In genomic region chr3:40615916-40616315, GRCh38 we compare ENCODE assay signal across 13 cellular contexts.
DNase-seq lines count a peak whose midpoint lies in the region; ATAC-seq and TF ChIP-seq lines count a peak whose summit lies in the region.
"Had no signal": no experiment of that assay in that cellular context is flagged by ENCODE, and none has a peak within 500 bp of the region (broad histone marks: within the 10 kb centered on the region; RNA-seq: fewer than 3 reads in every experiment).

No MANE protein-coding gene starts in this region.

- H3K4me1 Mint-ChIP-seq in progenitor cell of endocrine pancreas (ENCODE audit: low read depth) = peaks cover 13% of the 10 kb centered on the region
- H3K4me1 Mint-ChIP-seq: activated naive CD8-positive, alpha-beta T cell treated with anti-CD3 and anti-CD28 coated beads, Interleukin-2, amount 10 ng/mL, durations not matched to agents 7 days and 5 days had no signal

- peaks cover 60% of the 10 kb centered on the region for H3K27me3 Mint-ChIP-seq in progenitor cell of endocrine pancreas

- 59 to 67% methylated on average over 8 of the region's 8 CpGs for WGBS in heart right ventricle, 2 donors

- H3K4me2 ChIP-seq in Karpas-422 (ENCODE audit: low read depth, low read length, poor library complexity, severe bottlenecking) = no peak overlapping the region

- TF ChIP-seq CTCF in heart right ventricle (IDR thresholded peaks at IDR 0.05) = no peak
- TF ChIP-seq CTCF in progenitor cell of endocrine pancreas (IDR thresholded peaks at IDR 0.05; ENCODE audit: unreplicated experiment) = no peak

- H2AFZ ChIP-seq in Karpas-422 (ENCODE audit: low read length) = no peak overlapping the region

- H3K9me3 Mint-ChIP-seq in progenitor cell of endocrine pancreas (ENCODE audit: low read depth) = no peaks in the 10 kb centered on the region
- H3K9me3 Mint-ChIP-seq: activated naive CD8-positive, alpha-beta T cell treated with anti-CD3 and anti-CD28 coated beads, Interleukin-2, amount 10 ng/mL, durations not matched to agents 7 days and 5 days had no signal

- no peaks in the 10 kb centered on the region for H4K20me1 ChIP-seq in Karpas-422 (ENCODE audit: insufficient read depth, low read depth, low read length)

- H3K9ac ChIP-seq in Karpas-422 (ENCODE audit: low read length) = no peak overlapping the region

- H3K27me3 ChIP-seq in heart right ventricle (peaks cover 0 to 27% (median 17%) of the 10 kb centered on the region in 7 donors), Karpas-422 (ENCODE audit: low read length) (no peaks in the 10 kb centered on the region)

- H3K4me3 Mint-ChIP-seq in progenitor cell of endocrine pancreas (ENCODE audit: low read depth) = peak overlapping the region; percentile 60
- H3K4me3 Mint-ChIP-seq: activated naive CD8-positive, alpha-beta T cell treated with anti-CD3 and anti-CD28 coated beads, Interleukin-2, amount 10 ng/mL, durations not matched to agents 7 days and 5 days had no signal

- no peak overlapping the region for H3K27ac Mint-ChIP-seq in progenitor cell of endocrine pancreas
- H3K27ac Mint-ChIP-seq: activated naive CD8-positive, alpha-beta T cell treated with anti-CD3 and anti-CD28 coated beads, Interleukin-2, amount 10 ng/mL, durations not matched to agents 7 days and 5 days had no signal

- H3K36me3 ChIP-seq in heart right ventricle (no peaks in the 10 kb centered on the region), Karpas-422 (ENCODE audit: insufficient read depth, low read length) (no peaks in the 10 kb centered on the region)

- H3K4me3 ChIP-seq in heart right ventricle (peak overlapping the region in 9 of 10 donors; percentile 4 to 43 (median 35)), Karpas-422 (ENCODE audit: low read length) (no peak overlapping the region)

- no peaks in the 10 kb centered on the region for H3K36me3 Mint-ChIP-seq in progenitor cell of endocrine pancreas (ENCODE audit: insufficient read depth)
- H3K36me3 Mint-ChIP-seq: activated naive CD8-positive, alpha-beta T cell treated with anti-CD3 and anti-CD28 coated beads, Interleukin-2, amount 10 ng/mL, durations not matched to agents 7 days and 5 days had no signal

- no peaks in the 10 kb centered on the region for H3K79me2 ChIP-seq in Karpas-422 (ENCODE audit: low read length)

- no peak overlapping the region for H3K27ac ChIP-seq in heart right ventricle
- H3K27ac ChIP-seq in Karpas-422 (ENCODE audit: low read length) = no peak overlapping the region

- H3K4me1 ChIP-seq in heart right ventricle = peaks cover 0 to 8% (median 0%) of the 10 kb centered on the region in 9 donors
- no peaks in the 10 kb centered on the region for H3K4me1 ChIP-seq in Karpas-422 (ENCODE audit: low read length)
- H3K4me1 ChIP-seq: Caco-2 had no signal

- ATAC-seq in heart right ventricle = peak in 1 of 8 donors; percentile 44
- no peak for ATAC-seq in HG03439 (IDR thresholded peaks at IDR 0.05; ENCODE audit: unreplicated experiment)

- H3K9me2 ChIP-seq in Karpas-422 (replicated peaks; ENCODE audit: insufficient read depth, low read length) = no peaks in the 10 kb centered on the region

- intact Hi-C loops in heart right ventricle (cut with DNase I) = no loop called here

- no peaks in the 10 kb centered on the region for H3K9me3 ChIP-seq in heart right ventricle
- H3K9me3 ChIP-seq in Karpas-422 (ENCODE audit: low read length) = no peaks in the 10 kb centered on the region
- H3K9me3 ChIP-seq: Caco-2 had no signal

- DNase-seq in NCI-H1417 (lab: John Stamatoyannopoulos, UW) (peak in 2 of 3 experiments; percentile 43 to 82), NCI-H1417 treated with DMSO at 0.1 percent for 48 hours (lab: John Stamatoyannopoulos, UW) (no peak), SK-N-DZ (ENCODE audit: low spot score) (peak; percentile 12), heart right ventricle (no peak), progenitor cell of endocrine pancreas (ENCODE audit: low spot score, unreplicated experiment) (no peak), Karpas-422 (no peak), LoVo (ENCODE audit: low spot score) (no peak)
- DNase-seq: activated naive CD8-positive, alpha-beta T cell treated with anti-CD3 and anti-CD28 coated beads, Interleukin-2, amount 10 ng/mL, durations not matched to agents 7 days and 5 days; Caco-2; effector memory CD4-positive, alpha-beta T cell; GOT3; NCI-H1694 treated with DMSO at 0.1 percent for 48 hours had no signal

Comparison
In these comparisons a context has a peak if more than half of its experiments do, and no peak if none do; other contexts are left out.
1. DNase-seq: peak in NCI-H1417 (2 of 3) and SK-N-DZ (single experiment); none in NCI-H1417 treated with DMSO at 0.1 percent for 48 hours (single experiment), heart right ventricle (0 of 2), progenitor cell of endocrine pancreas (single experiment), Karpas-422 (single experiment) and LoVo (single experiment).